8 cellular contexts compared by ENCODE assay signal in the genomic region with DNA sequence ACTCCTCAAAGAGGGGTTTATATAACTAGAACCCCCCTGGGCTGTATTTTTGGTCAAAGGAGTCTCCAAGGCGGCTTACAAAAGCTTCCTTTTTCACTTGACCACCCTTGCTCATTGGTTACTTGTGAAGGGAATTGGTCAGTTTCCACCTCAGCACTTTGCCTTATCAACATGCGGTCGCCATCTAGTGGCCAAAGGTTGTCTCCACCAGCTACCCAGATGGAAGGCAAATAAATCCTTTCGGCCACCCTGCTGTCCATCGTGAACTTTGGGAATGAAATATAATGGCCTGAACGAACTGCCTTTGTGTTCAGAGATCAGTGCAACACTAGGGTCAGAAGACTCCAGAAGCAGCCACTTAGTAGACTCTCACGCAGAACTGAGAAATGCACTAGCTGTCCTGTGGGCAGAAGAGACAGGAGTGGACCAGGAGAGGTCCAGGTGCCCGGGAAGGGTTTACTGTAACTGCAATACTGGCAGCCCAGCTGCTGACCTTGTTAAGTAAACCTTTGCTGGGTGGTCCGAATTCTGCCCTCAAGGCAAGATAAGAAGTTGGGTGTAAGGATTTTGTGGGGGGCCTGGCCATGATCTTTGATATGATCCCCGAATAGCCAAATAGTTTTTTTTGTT.
DNase-seq lines count a peak whose midpoint lies in the region; ATAC-seq and TF ChIP-seq lines count a peak whose summit lies in the region.

No MANE protein-coding gene starts in this region.

- in situ Hi-C loops in GM13976 (cut with MboI; ENCODE audit: low sequenced_read_pairs, unreplicated experiment): loop anchor here (10.0 kb wide), 1 partner anchor 122 kb away; no protein-coding TSS in a partner anchor

- TF ChIP-seq CTCF in AG09309 (IDR thresholded peaks at IDR 0.05; ENCODE audit: control insufficient read depth, insufficient read depth, low read depth, low read length, missing control alignments) (peak; percentile 89), GM13976 (IDR thresholded peaks at IDR 0.05; ENCODE audit: borderline replicate concordance, control extremely low read depth, extremely low read depth, insufficient read depth, missing control alignments) (peak; percentile 84)

- peak; percentile 68 for ATAC-seq in HG03280 (IDR thresholded peaks at IDR 0.05; ENCODE audit: unreplicated experiment)
- ATAC-seq in left ventricle myocardium superior: peak; percentile 55

- no peak overlapping the region for H3K4me3 ChIP-seq in AG09309 (ENCODE audit: control insufficient read depth, low read depth, low read length)

- DNase-seq in AG09309 (ENCODE audit: low read depth): peak; percentile 38
- DNase-seq in GM13976 (ENCODE audit: low spot score): peak; percentile 74
- DNase-seq in RPMI8226: peak; percentile 67
- DNase-seq in amniotic epithelial cell (ENCODE audit: low read depth): peak; percentile 76
- DNase-seq in left ventricle myocardium superior: peak; percentile 77
- DNase-seq in pulmonary artery endothelial cell (ENCODE audit: low read depth, low spot score): peak; percentile 51
- DNase-seq in NCI-H2171 treated with DMSO at 0.1 percent for 48 hours (lab: John Stamatoyannopoulos, UW): no peak

- intact Hi-C loops in left ventricle myocardium superior (cut with micrococcal nuclease): no loop called here
